27 cellular contexts compared by ENCODE assay signal in genomic region chr21:40393091-40393490, GRCh38.
"Had no signal": no experiment of that assay in that cellular context is flagged by ENCODE, and none has a peak within 500 bp of the region (broad histone marks: within the 10 kb centered on the region; RNA-seq: fewer than 3 reads in every experiment).

No MANE protein-coding gene starts in this region.

- H3K36me3 ChIP-seq: colonic mucosa, esophagus muscularis mucosa, esophagus squamous epithelium, gastrocnemius medialis, gastroesophageal sphincter, heart left ventricle, heart right ventricle had no signal

- H3K4me3 Mint-ChIP-seq: dendritic cell treated with granulocyte-macrophage colony-stimulating factor and Interleukin-4, amounts not matched to agents 40 ng/mL and 50 ng/mL, for 4 days; effector memory CD8-positive, alpha-beta T cell; endodermal cell had no signal

- H3K4me1 ChIP-seq: colonic mucosa, esophagus muscularis mucosa, esophagus squamous epithelium, gastrocnemius medialis, gastroesophageal sphincter, heart left ventricle, heart right ventricle had no signal

- H3K27me3 ChIP-seq: colonic mucosa, esophagus muscularis mucosa, esophagus squamous epithelium, gastrocnemius medialis, gastroesophageal sphincter had no signal

- H3K4me3 ChIP-seq: colonic mucosa, coronary artery, dorsolateral prefrontal cortex, esophagus muscularis mucosa, esophagus squamous epithelium, gastrocnemius medialis, gastroesophageal sphincter, heart left ventricle, heart right ventricle had no signal

- H3K9me3 Mint-ChIP-seq: endodermal cell had no signal

- H3K4me1 Mint-ChIP-seq: endodermal cell had no signal

- DNase-seq: colonic mucosa; cortex of kidney; dermis blood vessel endothelial cell; dorsolateral prefrontal cortex; effector CD8-positive, alpha-beta T cell; effector memory CD4-positive, alpha-beta T cell; effector memory CD8-positive, alpha-beta T cell; endodermal cell; erythroblast; esophagus squamous epithelium; foreskin fibroblast; foreskin melanocyte; gastrocnemius medialis; glutamatergic neuron; head of caudate nucleus; heart left ventricle; heart right ventricle had no signal

- H3K27ac Mint-ChIP-seq: dendritic cell treated with granulocyte-macrophage colony-stimulating factor and Interleukin-4, amounts not matched to agents 40 ng/mL and 50 ng/mL, for 4 days; effector memory CD8-positive, alpha-beta T cell; endodermal cell had no signal

- H3K27ac ChIP-seq: colonic mucosa, coronary artery, dorsolateral prefrontal cortex, epithelial cell of prostate, esophagus muscularis mucosa, esophagus squamous epithelium, gastrocnemius medialis, gastroesophageal sphincter, heart left ventricle, heart right ventricle had no signal

- ATAC-seq: effector memory CD8-positive, alpha-beta T cell; esophagus mucosa; gastrocnemius medialis; gastroesophageal sphincter; heart left ventricle; heart right ventricle had no signal

- H3K27me3 Mint-ChIP-seq: dendritic cell treated with granulocyte-macrophage colony-stimulating factor and Interleukin-4, amounts not matched to agents 40 ng/mL and 50 ng/mL, for 4 days; effector memory CD8-positive, alpha-beta T cell had no signal

- H3K9me3 ChIP-seq: colonic mucosa, esophagus muscularis mucosa, esophagus squamous epithelium, gastrocnemius medialis, gastroesophageal sphincter, heart left ventricle, heart right ventricle had no signal

- FAIRE-seq: colon, endometrium, endothelial cell of umbilical vein, frontal cortex had no signal
